Comparison of ENCODE assay signal across 1 cellular context in genomic region chr19:4431808-4432674, GRCh38.
TF ChIP-seq lines count a peak whose summit lies in the region.

No MANE protein-coding gene starts in this region.

TF ChIP-seq in HEK293, 187 proteins besides CTCF, POLR2A, EP300 and RAD21 (continued from another document):
- TF ChIP-seq KLF17 (tag by site-specific recombination; IDR thresholded peaks at IDR 0.05) (no peak), ZNF558 (tag by site-specific recombination; IDR thresholded peaks at IDR 0.05) (no peak), EGR2 (tag by site-specific recombination; IDR thresholded peaks at IDR 0.05; ENCODE audit: low read depth) (peak; percentile 72), ZNF530 (tag by site-specific recombination; IDR thresholded peaks at IDR 0.05; ENCODE audit: low read depth) (no peak), ZNF391 (tag by site-specific recombination; IDR thresholded peaks at IDR 0.05; ENCODE audit: borderline replicate concordance, low read depth) (no peak), KLF10 (tag by site-specific recombination; IDR thresholded peaks at IDR 0.05) (no peak), TCF7L2 (IDR thresholded peaks at IDR 0.05; ENCODE audit: borderline replicate concordance, low read depth, low read length) (no peak), BCL6B (tag by site-specific recombination; IDR thresholded peaks at IDR 0.05) (no peak), ZNF423 (tag by site-specific recombination; IDR thresholded peaks at IDR 0.05) (no peak)
